ENCODE assay signal across 8 cellular contexts in the genomic region with DNA sequence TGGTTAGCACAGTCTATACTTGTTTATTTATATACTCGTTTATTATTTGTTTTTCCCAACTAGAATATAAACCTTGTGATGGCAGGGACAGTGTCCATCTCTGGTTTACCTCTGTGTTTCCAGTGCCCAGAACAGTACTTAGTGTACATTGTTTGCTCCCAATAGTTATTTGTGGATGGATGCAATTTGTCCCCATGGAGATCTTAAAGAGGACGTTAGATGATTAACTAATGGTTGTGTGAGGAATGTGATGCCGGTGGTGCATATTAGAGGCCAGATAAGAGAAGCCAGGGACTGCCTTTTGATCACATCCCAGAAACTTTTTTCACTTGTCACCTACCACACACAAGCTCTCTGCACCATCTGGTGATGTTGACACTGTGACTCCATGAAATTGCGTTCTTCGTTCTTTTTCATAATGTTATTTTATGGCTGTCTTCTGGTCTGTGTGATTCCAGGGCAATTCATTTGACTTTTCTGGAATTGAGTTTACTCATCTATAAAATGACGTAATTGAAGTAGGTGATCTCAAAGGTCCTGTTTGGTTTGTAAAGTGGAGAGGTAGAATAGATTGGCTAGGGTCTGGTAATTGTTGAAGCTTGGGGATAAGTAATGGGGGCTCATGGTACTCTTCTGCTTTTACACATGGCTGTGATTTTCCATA. TPM values are rescaled to one million over a fixed set of nuclear protein-coding genes. Genes with fewer than 3 reads are reported as not detected.
DNase-seq lines count a peak whose midpoint lies in the region; ATAC-seq and TF ChIP-seq lines count a peak whose summit lies in the region.

No MANE protein-coding gene starts in this region.

- no peak for ATAC-seq in GM19324 (IDR thresholded peaks at IDR 0.05; ENCODE audit: low FRiP score, unreplicated experiment)
- no peak for ATAC-seq in HG02759 (IDR thresholded peaks at IDR 0.05; ENCODE audit: unreplicated experiment)
- ATAC-seq in HG03565 (IDR thresholded peaks at IDR 0.05; ENCODE audit: unreplicated experiment), result no peak

- H3K4me2 ChIP-seq in smooth muscle cell, result peak overlapping the region; percentile 95

- no peaks in the 10 kb centered on the region for H3K27me3 ChIP-seq in iPS-15b (ENCODE audit: control insufficient read depth, insufficient read depth, low read length)
- H3K27me3 ChIP-seq in smooth muscle cell (ENCODE audit: low read depth), result no peaks in the 10 kb centered on the region

- H3K9me3 ChIP-seq in iPS-15b (ENCODE audit: control insufficient read depth, insufficient read depth, low read length) (no peaks in the 10 kb centered on the region), smooth muscle cell (replicated peaks; ENCODE audit: low read depth) (no peaks in the 10 kb centered on the region)

- H3K9me3 Mint-ChIP-seq in HFFc6, result no peaks in the 10 kb centered on the region
- peaks cover 3% of the 10 kb centered on the region for H3K9me3 Mint-ChIP-seq in activated CD4-positive, alpha-beta memory T cell treated with anti-CD3 and anti-CD28 coated beads, Interleukin-2, amount 10 ng/mL, durations not matched to agents 7 days and 5 days

- H3K79me2 ChIP-seq in smooth muscle cell (ENCODE audit: low read depth), result peaks cover 53% of the 10 kb centered on the region

- DNase-seq in HFFc6 (no peak), smooth muscle cell (lab: John Stamatoyannopoulos, UW; ENCODE audit: unreplicated experiment) (no peak), GM10266 (ENCODE audit: extremely low spot score) (no peak)
- DNase-seq in activated CD4-positive, alpha-beta memory T cell treated with anti-CD3 and anti-CD28 coated beads, Interleukin-2, amount 10 ng/mL, durations not matched to agents 7 days and 5 days, result no peak

- peaks cover 13% of the 10 kb centered on the region for H4K20me1 ChIP-seq in smooth muscle cell (ENCODE audit: low read depth)

- H3K27ac Mint-ChIP-seq in HFFc6, result peak overlapping the region; percentile 95
- H3K27ac Mint-ChIP-seq in activated CD4-positive, alpha-beta memory T cell treated with anti-CD3 and anti-CD28 coated beads, Interleukin-2, amount 10 ng/mL, durations not matched to agents 7 days and 5 days, result peak overlapping the region; percentile 18

- peaks cover 20% of the 10 kb centered on the region for H3K36me3 Mint-ChIP-seq in HFFc6 (ENCODE audit: low read depth)
- H3K36me3 Mint-ChIP-seq in activated CD4-positive, alpha-beta memory T cell treated with anti-CD3 and anti-CD28 coated beads, Interleukin-2, amount 10 ng/mL, durations not matched to agents 7 days and 5 days (ENCODE audit: low read depth), result peaks cover 57% of the 10 kb centered on the region

- 71% methylated on average over 6 of the region's 6 CpGs for whole genome bisulfite sequencing in smooth muscle cell (ENCODE audit: low lambda C conversion rate)

- peak overlapping the region; percentile 100 for H3K4me3 ChIP-seq in iPS-15b (ENCODE audit: low read depth, low read length)
- peak overlapping the region; percentile 97 for H3K4me3 ChIP-seq in smooth muscle cell

- POLR2A ChIA-PET in activated CD4-positive, alpha-beta memory T cell treated with anti-CD3 and anti-CD28 coated beads, Interleukin-2, amount 10 ng/mL, durations not matched to agents 7 days and 5 days (lab: Charles Lee), result interaction anchor here (0.9 to 4.2 kb wide), 7 partner anchors 7 to 231 kb away, joined by 3 to 36 read pairs (median 4); partner anchors contain the start of gene HS3ST3B1

- no peak overlapping the region for H3K27ac ChIP-seq in smooth muscle cell (ENCODE audit: low read depth)

- no peaks in the 10 kb centered on the region for H3F3A ChIP-seq in smooth muscle cell (ENCODE audit: low read depth)

- H3K9ac ChIP-seq in iPS-15b (ENCODE audit: low read depth, low read length) (no peak overlapping the region), smooth muscle cell (ENCODE audit: low read depth) (peak overlapping the region; percentile 97)

- peaks cover 40% of the 10 kb centered on the region for H3K4me1 Mint-ChIP-seq in HFFc6 (ENCODE audit: low read depth)
- peaks cover 59% of the 10 kb centered on the region for H3K4me1 Mint-ChIP-seq in activated CD4-positive, alpha-beta memory T cell treated with anti-CD3 and anti-CD28 coated beads, Interleukin-2, amount 10 ng/mL, durations not matched to agents 7 days and 5 days

- H3K27me3 Mint-ChIP-seq in HFFc6 (ENCODE audit: insufficient read depth), result no peaks in the 10 kb centered on the region
- H3K27me3 Mint-ChIP-seq in activated CD4-positive, alpha-beta memory T cell treated with anti-CD3 and anti-CD28 coated beads, Interleukin-2, amount 10 ng/mL, durations not matched to agents 7 days and 5 days, result no peaks in the 10 kb centered on the region

- peaks cover 5% of the 10 kb centered on the region for H3K4me1 ChIP-seq in iPS-15b (ENCODE audit: control insufficient read depth, insufficient read depth, low read length)
- H3K4me1 ChIP-seq in smooth muscle cell (ENCODE audit: low read depth), result peaks cover 12% of the 10 kb centered on the region

- no peak for TF ChIP-seq CTCF in HFFc6 (IDR thresholded peaks at IDR 0.05)
- TF ChIP-seq CTCF in smooth muscle cell (IDR thresholded peaks at IDR 0.05; ENCODE audit: borderline replicate concordance, insufficient read depth, poor library complexity, severe bottlenecking), result no peak
- TF ChIP-seq CTCF in GM10266 (IDR thresholded peaks at IDR 0.05; ENCODE audit: control insufficient read depth, insufficient read depth, low read depth, missing control alignments), result no peak

- H3K36me3 ChIP-seq in iPS-15b (ENCODE audit: control insufficient read depth, insufficient read depth, low read length) (peaks cover 3% of the 10 kb centered on the region), smooth muscle cell (ENCODE audit: low read depth) (no peaks in the 10 kb centered on the region)

- no peak overlapping the region for H2AFZ ChIP-seq in smooth muscle cell (ENCODE audit: low read depth)

- CTCF ChIA-PET in activated CD4-positive, alpha-beta memory T cell treated with anti-CD3 and anti-CD28 coated beads, Interleukin-2, amount 10 ng/mL, durations not matched to agents 7 days and 5 days (lab: Charles Lee), result interaction anchor here (1.0 to 3.2 kb wide), 2 partner anchors 133 to 231 kb away, joined by 3 to 12 read pairs; partner anchors contain the start of gene HS3ST3B1

- H3K4me3 Mint-ChIP-seq in HFFc6, result peak overlapping the region; percentile 98
- H3K4me3 Mint-ChIP-seq in activated CD4-positive, alpha-beta memory T cell treated with anti-CD3 and anti-CD28 coated beads, Interleukin-2, amount 10 ng/mL, durations not matched to agents 7 days and 5 days, result peak overlapping the region; percentile 95

RNA-seq across cellular contexts. Expression of gene COX10, which starts 1.2 kb away (rescaled TPM):
- total RNA-seq in HFFc6 (2021; fragmentation: NEBNext Ultra II Directional; extraction: Animal tissue kit (Norgen Biotek cat#: 25700)), result 10 to 100 TPM; 12.2 to 16.2 (median 14.8) TPM
- 10 to 100 TPM; 24.5 to 25.2 TPM for total RNA-seq in activated CD4-positive, alpha-beta memory T cell treated with anti-CD3 and anti-CD28 coated beads, Interleukin-2, amount 10 ng/mL, durations not matched to agents 7 days and 5 days
- 18.4 and 22.8 TPM in 2 replicates for total RNA-seq in smooth muscle cell
- polyA plus RNA-seq in smooth muscle cell, result 15.1 and 16.8 TPM in 2 replicates
